In the genomic region with DNA sequence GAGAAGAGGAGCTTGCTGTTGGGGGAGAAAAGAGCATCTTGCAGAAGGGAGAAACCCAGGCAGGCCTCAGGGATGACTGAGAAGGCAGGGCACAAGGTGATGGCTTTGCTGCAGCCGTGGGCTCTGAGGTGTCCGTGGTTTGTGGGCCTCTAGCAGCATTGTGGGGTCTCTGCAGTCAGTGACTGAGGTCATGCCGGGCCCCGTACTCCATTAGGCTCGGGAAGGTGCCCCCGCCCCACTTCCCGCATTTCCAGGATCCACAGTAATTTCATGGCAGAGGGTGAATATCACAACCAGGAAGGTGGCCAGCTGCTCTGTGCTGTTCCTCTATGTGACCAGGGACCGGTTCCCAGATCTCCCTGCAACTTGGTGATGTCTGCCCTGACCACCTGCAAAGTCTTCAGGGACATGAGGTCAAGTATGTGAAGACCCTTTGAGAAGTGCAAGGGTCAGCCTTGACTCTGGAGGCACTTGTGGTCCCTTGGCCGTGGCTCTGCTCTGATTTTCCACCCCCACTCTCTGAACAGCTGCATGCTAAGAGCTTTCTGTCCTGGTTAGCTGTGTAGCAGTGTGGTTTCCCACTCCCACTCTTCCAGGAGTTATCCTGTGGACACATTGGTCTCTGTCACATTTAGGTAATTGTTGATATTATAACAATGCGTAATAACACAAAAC, we compare ENCODE assay signal across 9 cellular contexts. TPM values are rescaled to one million over a fixed set of nuclear protein-coding genes. Genes with fewer than 3 reads are reported as not detected.
DNase-seq lines count a peak whose midpoint lies in the region; ATAC-seq and TF ChIP-seq lines count a peak whose summit lies in the region.
"Had no signal": no experiment of that assay in that cellular context is flagged by ENCODE, and none has a peak within 500 bp of the region (broad histone marks: within the 10 kb centered on the region; RNA-seq: fewer than 3 reads in every experiment).

No MANE protein-coding gene starts in this region.

- no peak for DNase-seq in T-cell
- DNase-seq in NCI-H345 (lab: John Stamatoyannopoulos, UW) = no peak
- no peak for DNase-seq in NCI-H446 (lab: John Stamatoyannopoulos, UW)
- DNase-seq in NCI-H1105 treated with DMSO at 0.1 percent for 48 hours (lab: John Stamatoyannopoulos, UW) = no peak
- DNase-seq: GM23248 had no signal

- ATAC-seq in T-cell (replicated peaks in 1 of 4) = no peak
- no peak for ATAC-seq in gastroesophageal sphincter
- ATAC-seq in GM18870 (IDR thresholded peaks at IDR 0.05; ENCODE audit: unreplicated experiment) = no peak

- peaks cover 64 to 69% (median 67%) of the 10 kb centered on the region in 3 donors for H3K4me1 Mint-ChIP-seq in T-cell

- peak overlapping the region; percentile 4 for H3K4me2 ChIP-seq in skeletal muscle satellite cell (ENCODE audit: low read length)

- TF ChIP-seq POLR2A in gastroesophageal sphincter (IDR thresholded peaks at IDR 0.05) = no peak

- H3K9me3 ChIP-seq in gastroesophageal sphincter (no peaks in the 10 kb centered on the region), skeletal muscle satellite cell (replicated peaks; ENCODE audit: low read length) (no peaks in the 10 kb centered on the region)

- TF ChIP-seq EP300 in gastroesophageal sphincter (IDR thresholded peaks at IDR 0.05) = no peak

- POLR2A ChIA-PET in T-cell (lab: Charles Lee) = interaction anchor here in 1 of 2 donors (0.6 kb wide), 1 partner anchor 117 kb away, joined by 8 read pairs; no protein-coding TSS in a partner anchor

- H3K27me3 ChIP-seq in gastroesophageal sphincter = no peaks in the 10 kb centered on the region
- H3K27me3 ChIP-seq in skeletal muscle satellite cell (ENCODE audit: control insufficient read depth, insufficient read depth, low read length) = no peaks in the 10 kb centered on the region

- WGBS in gastroesophageal sphincter (ENCODE audit: low coverage in 1 of 2), 2 donors = 42 to 52% methylated on average over 4 to 5 of the region's 10 CpGs

- no peak overlapping the region for H3K9ac ChIP-seq in skeletal muscle satellite cell (ENCODE audit: low read depth, low read length)

- H3K36me3 ChIP-seq in gastroesophageal sphincter = peaks cover 0 to 4% of the 10 kb centered on the region in 2 donors
- H3K36me3 ChIP-seq in skeletal muscle satellite cell (ENCODE audit: insufficient read depth, low read length) = no peaks in the 10 kb centered on the region

- H3K4me1 ChIP-seq in gastroesophageal sphincter = peaks cover 6 to 75% (median 29%) of the 10 kb centered on the region in 3 donors
- H3K4me1 ChIP-seq in skeletal muscle satellite cell (ENCODE audit: control insufficient read depth, insufficient read depth, low read length) = peaks cover 19% of the 10 kb centered on the region

- CTCF ChIA-PET in T-cell (lab: Charles Lee) = interaction anchor here in 1 of 2 donors (0.6 kb wide), 1 partner anchor 40 kb away, joined by 3 read pairs; no protein-coding TSS in a partner anchor

- peaks cover 19% of the 10 kb centered on the region for H3K36me3 Mint-ChIP-seq in T-cell

- H3K27ac Mint-ChIP-seq in T-cell = peak overlapping the region; percentile 94 to 99

- no peak for TF ChIP-seq CTCF in gastroesophageal sphincter (IDR thresholded peaks at IDR 0.05)

- peak overlapping the region; percentile 85; the same call in 1 of the 2 replicates for H3K4me3 ChIP-seq in GM08714 (ENCODE audit: low read length)
- peak overlapping the region in 1 of 2 donors; percentile 94 for H3K4me3 ChIP-seq in gastroesophageal sphincter
- no peak overlapping the region for H3K4me3 ChIP-seq in skeletal muscle satellite cell (ENCODE audit: low read length)

- H3K27ac ChIP-seq in gastroesophageal sphincter = peak overlapping the region in 3 of 4 donors; percentile 100

- H3K27me3 Mint-ChIP-seq in T-cell = no peaks in the 10 kb centered on the region

- H3K9me3 Mint-ChIP-seq in T-cell = no peaks in the 10 kb centered on the region

- peak overlapping the region; percentile 94 to 99 (median 96) for H3K4me3 Mint-ChIP-seq in T-cell

RNA-seq across cellular contexts. Expression of a gene that starts 3.6 kb away (rescaled TPM):
- 100 to 1,000 TPM; 218 to 327 (median 288) TPM for total RNA-seq in T-cell
- 100 to 1,000 TPM in 1 of 4 donors, 10 to 100 TPM in 3; 49.7 to 106 (median 76.1) TPM for total RNA-seq in gastroesophageal sphincter
- 23.1 and 24.7 TPM in 2 replicates for total RNA-seq in skeletal muscle satellite cell (2012; rRNA removed)
